ENCODE assay signal across 11 cellular contexts in genomic region chr7:83808982-83809381, GRCh38.
"Had no signal": no experiment of that assay in that cellular context is flagged by ENCODE, and none has a peak within 500 bp of the region (broad histone marks: within the 10 kb centered on the region; RNA-seq: fewer than 3 reads in every experiment).

No MANE protein-coding gene starts in this region.

- H3K36me3 ChIP-seq: HAP-1 had no signal

- FAIRE-seq: H1, H54 had no signal

- H3K4me2 ChIP-seq: GM23338 had no signal

- H3K4me3 ChIP-seq: GM23248, GM23338, HAP-1 had no signal

- H3K27ac ChIP-seq: GM23248 had no signal

- H3K9me3 ChIP-seq: HAP-1 had no signal

- DNase-seq: GM23248, GOT3, H7, H9, HCEC 1CT, HFFc6 had no signal

- H3K9ac ChIP-seq: GM23248 had no signal

- H2AFZ ChIP-seq: GM23248, GM23338 had no signal

- ATAC-seq: GM23338, HCT116 had no signal
